12 cellular contexts compared by ENCODE assay signal in the genomic region with DNA sequence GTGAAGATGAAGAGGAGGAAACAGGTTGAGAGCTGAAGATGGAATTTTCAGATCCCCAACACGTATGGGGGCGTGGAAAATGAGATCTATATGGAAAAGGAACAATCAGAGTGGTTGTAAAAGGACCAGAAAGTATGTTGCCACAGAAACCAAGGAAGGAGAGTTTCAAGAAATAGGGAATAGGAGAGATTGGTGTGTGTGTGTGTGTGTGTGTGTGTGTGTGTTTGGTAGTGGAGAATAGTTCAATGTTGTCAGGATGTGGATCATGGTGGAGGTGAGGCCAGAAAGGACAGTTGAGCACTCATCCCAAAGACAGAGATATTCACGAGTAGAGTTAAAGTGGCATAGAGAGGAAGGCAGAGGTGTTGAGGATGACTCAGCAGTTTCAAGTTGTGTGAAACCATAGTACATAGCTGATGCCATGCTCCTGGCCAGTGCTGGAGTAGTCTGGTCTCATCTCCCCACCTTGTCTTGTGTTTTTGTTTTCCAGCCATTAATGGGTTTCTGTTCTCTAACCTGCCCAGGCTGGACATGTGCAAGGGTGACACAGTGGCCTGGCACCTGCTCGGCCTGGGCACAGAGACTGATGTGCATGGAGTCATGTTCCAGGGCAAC. TPM values are rescaled to one million over a fixed set of nuclear protein-coding genes. Genes with fewer than 3 reads are reported as not detected.
DNase-seq lines count a peak whose midpoint lies in the region; ATAC-seq and TF ChIP-seq lines count a peak whose summit lies in the region.
"Had no signal": no experiment of that assay in that cellular context is flagged by ENCODE, and none has a peak within 500 bp of the region (broad histone marks: within the 10 kb centered on the region; RNA-seq: fewer than 3 reads in every experiment).

No MANE protein-coding gene starts in this region.

- no peaks in the 10 kb centered on the region for H3K4me1 ChIP-seq in colonic mucosa
- H3K4me1 ChIP-seq: gastroesophageal sphincter had no signal

- peak overlapping the region; percentile 63 for H3K27ac ChIP-seq in colonic mucosa
- H3K27ac ChIP-seq: gastroesophageal sphincter had no signal

- DNase-seq in colonic mucosa, result no peak
- no peak for DNase-seq in stimulated activated CD4-positive, alpha-beta T cell treated with anti-CD3 and anti-CD28 coated beads, Interleukin-2, amount 100 ng/mL, for 48 hours
- DNase-seq in LoVo (ENCODE audit: low spot score), result no peak
- no peak for DNase-seq in stimulated activated CD4-positive, alpha-beta T cell treated with anti-CD3 and anti-CD28 coated beads, Interleukin-2, amount 100 ng/mL, for 24 hours
- DNase-seq in ACHN, result no peak
- DNase-seq: activated naive CD4-positive, alpha-beta T cell treated with anti-CD3 and anti-CD28 coated beads, Interleukin-2, amount 10 ng/mL, durations not matched to agents 7 days and 5 days; CD8-positive, alpha-beta T cell; stimulated activated CD4-positive, alpha-beta T cell treated with anti-CD3 and anti-CD28 coated beads, Interleukin-4, amount 100 ng/mL, for 24 hours had no signal

- ATAC-seq in GM18505 (IDR thresholded peaks at IDR 0.05; ENCODE audit: unreplicated experiment) (peak; percentile 75), GM19452 (IDR thresholded peaks at IDR 0.05; ENCODE audit: unreplicated experiment) (peak; percentile 71), HG03066 (IDR thresholded peaks at IDR 0.05; ENCODE audit: low read depth, unreplicated experiment) (peak; percentile 56)
- ATAC-seq: CD8-positive, alpha-beta T cell; gastroesophageal sphincter had no signal

- H3K27me3 ChIP-seq in colonic mucosa, result no peaks in the 10 kb centered on the region
- H3K27me3 ChIP-seq: gastroesophageal sphincter had no signal

- no peak overlapping the region for H3K9ac ChIP-seq in colonic mucosa (ENCODE audit: low read depth in 2 of 2, low read length in 2 of 2)

- no peak for TF ChIP-seq CTCF in colonic mucosa (IDR thresholded peaks at IDR 0.05)

- no peak for TF ChIP-seq POLR2A in GM18505 (IDR thresholded peaks at IDR 0.05; ENCODE audit: borderline replicate concordance, extremely low read depth, insufficient read depth, insufficient read length)

- in situ Hi-C loops in ACHN (cut with HindIII; ENCODE audit: low pct_ligation_motif_present, low pct_unique_long_range_greater_than_20kb, low sequenced_read_pairs), result no loop called here

- intact Hi-C loops in colonic mucosa (cut with DNase I), result no loop called here

- H3K36me3 ChIP-seq in colonic mucosa, result no peaks in the 10 kb centered on the region

- no peaks in the 10 kb centered on the region for H3K9me3 ChIP-seq in colonic mucosa
- H3K9me3 ChIP-seq: gastroesophageal sphincter had no signal

- H3K4me3 ChIP-seq in colonic mucosa, result no peak overlapping the region
- H3K4me3 ChIP-seq: gastroesophageal sphincter had no signal

RNA-seq across cellular contexts. Expression of gene HEPH, which starts 36.1 kb away (rescaled TPM):
- total RNA-seq in colonic mucosa, result 100 to 1,000 TPM; 143 to 236 TPM
- total RNA-seq: CD8-positive, alpha-beta T cell had no signal
